In the genomic region with DNA sequence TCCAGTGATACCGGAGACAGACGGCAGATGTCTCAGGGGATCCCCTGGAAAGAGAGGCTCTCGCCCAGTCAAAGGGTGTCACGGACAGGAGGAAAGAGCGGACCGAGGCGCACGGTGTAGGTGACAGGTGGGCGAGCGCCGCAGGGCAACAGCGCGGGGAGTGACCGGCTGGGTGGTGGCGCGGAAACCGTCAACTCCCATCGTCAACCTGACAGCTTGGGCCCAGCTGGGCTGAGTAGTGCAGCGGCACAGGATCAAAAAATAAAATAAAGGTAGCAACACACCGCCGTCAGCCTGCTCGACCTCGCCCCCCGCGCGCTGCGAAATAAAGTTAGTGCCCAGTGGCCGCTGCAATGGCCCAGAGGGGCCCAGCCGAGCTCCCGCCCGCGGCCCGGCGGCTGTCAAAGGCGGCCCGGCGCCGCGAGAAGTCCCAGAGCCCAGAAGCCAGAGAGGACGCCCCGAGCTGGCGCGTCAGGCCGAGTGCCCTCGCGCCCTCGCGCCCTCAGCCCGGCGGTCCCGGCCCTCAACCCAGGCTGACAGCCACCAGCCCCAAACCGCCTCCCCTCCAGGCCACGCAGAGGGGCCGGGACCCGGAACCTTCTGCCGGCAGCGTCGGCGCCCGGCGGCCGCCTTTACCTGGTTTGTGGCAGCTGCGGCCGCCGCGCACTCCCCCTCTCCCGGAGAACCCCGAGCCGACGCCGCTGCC, we compare ENCODE assay signal across 1 cellular context.
TF ChIP-seq lines count a peak whose summit lies in the region.

A gene with protein sequence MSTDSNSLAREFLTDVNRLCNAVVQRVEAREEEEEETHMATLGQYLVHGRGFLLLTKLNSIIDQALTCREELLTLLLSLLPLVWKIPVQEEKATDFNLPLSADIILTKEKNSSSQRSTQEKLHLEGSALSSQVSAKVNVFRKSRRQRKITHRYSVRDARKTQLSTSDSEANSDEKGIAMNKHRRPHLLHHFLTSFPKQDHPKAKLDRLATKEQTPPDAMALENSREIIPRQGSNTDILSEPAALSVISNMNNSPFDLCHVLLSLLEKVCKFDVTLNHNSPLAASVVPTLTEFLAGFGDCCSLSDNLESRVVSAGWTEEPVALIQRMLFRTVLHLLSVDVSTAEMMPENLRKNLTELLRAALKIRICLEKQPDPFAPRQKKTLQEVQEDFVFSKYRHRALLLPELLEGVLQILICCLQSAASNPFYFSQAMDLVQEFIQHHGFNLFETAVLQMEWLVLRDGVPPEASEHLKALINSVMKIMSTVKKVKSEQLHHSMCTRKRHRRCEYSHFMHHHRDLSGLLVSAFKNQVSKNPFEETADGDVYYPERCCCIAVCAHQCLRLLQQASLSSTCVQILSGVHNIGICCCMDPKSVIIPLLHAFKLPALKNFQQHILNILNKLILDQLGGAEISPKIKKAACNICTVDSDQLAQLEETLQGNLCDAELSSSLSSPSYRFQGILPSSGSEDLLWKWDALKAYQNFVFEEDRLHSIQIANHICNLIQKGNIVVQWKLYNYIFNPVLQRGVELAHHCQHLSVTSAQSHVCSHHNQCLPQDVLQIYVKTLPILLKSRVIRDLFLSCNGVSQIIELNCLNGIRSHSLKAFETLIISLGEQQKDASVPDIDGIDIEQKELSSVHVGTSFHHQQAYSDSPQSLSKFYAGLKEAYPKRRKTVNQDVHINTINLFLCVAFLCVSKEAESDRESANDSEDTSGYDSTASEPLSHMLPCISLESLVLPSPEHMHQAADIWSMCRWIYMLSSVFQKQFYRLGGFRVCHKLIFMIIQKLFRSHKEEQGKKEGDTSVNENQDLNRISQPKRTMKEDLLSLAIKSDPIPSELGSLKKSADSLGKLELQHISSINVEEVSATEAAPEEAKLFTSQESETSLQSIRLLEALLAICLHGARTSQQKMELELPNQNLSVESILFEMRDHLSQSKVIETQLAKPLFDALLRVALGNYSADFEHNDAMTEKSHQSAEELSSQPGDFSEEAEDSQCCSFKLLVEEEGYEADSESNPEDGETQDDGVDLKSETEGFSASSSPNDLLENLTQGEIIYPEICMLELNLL (N-terminal part only) (minus strand): TSS at position 700 of the 706 bp plus-strand sequence. CDS start 36,489 bp downstream, outside the sequence.

TF ChIP-seq in K562, 482 proteins besides CTCF, POLR2A, EP300 and RAD21 (continued from another document and continues in another):
- TF ChIP-seq, protein P1, sequence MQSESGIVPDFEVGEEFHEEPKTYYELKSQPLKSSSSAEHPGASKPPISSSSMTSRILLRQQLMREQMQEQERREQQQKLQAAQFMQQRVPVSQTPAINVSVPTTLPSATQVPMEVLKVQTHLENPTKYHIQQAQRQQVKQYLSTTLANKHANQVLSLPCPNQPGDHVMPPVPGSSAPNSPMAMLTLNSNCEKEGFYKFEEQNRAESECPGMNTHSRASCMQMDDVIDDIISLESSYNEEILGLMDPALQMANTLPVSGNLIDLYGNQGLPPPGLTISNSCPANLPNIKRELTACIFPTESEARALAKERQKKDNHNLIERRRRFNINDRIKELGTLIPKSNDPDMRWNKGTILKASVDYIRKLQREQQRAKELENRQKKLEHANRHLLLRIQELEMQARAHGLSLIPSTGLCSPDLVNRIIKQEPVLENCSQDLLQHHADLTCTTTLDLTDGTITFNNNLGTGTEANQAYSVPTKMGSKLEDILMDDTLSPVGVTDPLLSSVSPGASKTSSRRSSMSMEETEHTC (IDR thresholded peaks at IDR 0.05) = no peak; the same call in 1 of the 2 replicates
- TF ChIP-seq ZBTB26 (CRISPR knock-in tag; IDR thresholded peaks at IDR 0.05) (no peak), FOXJ2 (tag; IDR thresholded peaks at IDR 0.05) (no peak), ZNF212 (CRISPR knock-in tag; IDR thresholded peaks at IDR 0.05) (no peak), SRF (CRISPR knock-in tag; IDR thresholded peaks at IDR 0.05) (no peak), TCFL5 (CRISPR knock-in tag; conservative IDR thresholded peaks at IDR 0.05) (no peak), MCM2 (IDR thresholded peaks at IDR 0.05; ENCODE audit: low read depth) (no peak), POU5F1 (IDR thresholded peaks at IDR 0.05; ENCODE audit: borderline replicate concordance, low read depth, low read length, partially characterized antibody) (no peak), ZNF740 (CRISPR knock-in tag; IDR thresholded peaks at IDR 0.05) (no peak), ZNF740 (tag; IDR thresholded peaks at IDR 0.05) (no peak), FOXK2 (conservative IDR thresholded peaks at IDR 0.05 in 1 of 2, IDR thresholded peaks at IDR 0.05 in 1 of 2; ENCODE audit: low read depth in 2 of 2) (no peak), TBL1XR1 (IDR thresholded peaks at IDR 0.05; ENCODE audit: low read length in 2 of 2) (no peak), CTBP1 (IDR thresholded peaks at IDR 0.05; ENCODE audit: borderline replicate concordance) (peak; percentile 37; the same call in 1 of the 2 replicates), ZNF140 (CRISPR knock-in tag; IDR thresholded peaks at IDR 0.05) (no peak), ZNF584 (CRISPR knock-in tag; IDR thresholded peaks at IDR 0.05; ENCODE audit: low read depth) (no peak), RERE (CRISPR knock-in tag; IDR thresholded peaks at IDR 0.05; ENCODE audit: borderline replicate concordance) (no peak), NONO (IDR thresholded peaks at IDR 0.05; ENCODE audit: low read depth in 2 of 2, low read length in 1 of 2) (peak; percentile 27 to 36; a peak in 1 of 4 replicates), MECOM (CRISPR knock-in tag; IDR thresholded peaks at IDR 0.05) (no peak), ZBTB12 (CRISPR knock-in tag; IDR thresholded peaks at IDR 0.05) (no peak), SIN3B (IDR thresholded peaks at IDR 0.05; ENCODE audit: low read depth) (no peak), ZNF511 (CRISPR knock-in tag; IDR thresholded peaks at IDR 0.05) (peak; percentile 76; the same call in 1 of the 2 replicates), FOXA1 (IDR thresholded peaks at IDR 0.05; ENCODE audit: borderline replicate concordance) (no peak), MCM3 (IDR thresholded peaks at IDR 0.05) (no peak), MAFF (IDR thresholded peaks at IDR 0.05; ENCODE audit: low read length) (no peak), ZKSCAN3 (CRISPR knock-in tag; IDR thresholded peaks at IDR 0.05) (no peak), SMARCB1 (IDR thresholded peaks at IDR 0.05; ENCODE audit: insufficient read length, low read depth) (no peak), HDAC8 (tag; IDR thresholded peaks at IDR 0.05) (no peak), NFXL1 (CRISPR knock-in tag; IDR thresholded peaks at IDR 0.05) (no peak), PRMT5 (CRISPR knock-in tag; IDR thresholded peaks at IDR 0.05) (no peak), TRIM28 (IDR thresholded peaks at IDR 0.05) (no peak), MAZ (CRISPR knock-in tag; conservative IDR thresholded peaks at IDR 0.05 in 1 of 2, IDR thresholded peaks at IDR 0.05 in 1 of 2) (peak in 1 of 2 experiments; percentile 75; a peak in 1 of 4 replicates)
- TF ChIP-seq, protein P2, sequence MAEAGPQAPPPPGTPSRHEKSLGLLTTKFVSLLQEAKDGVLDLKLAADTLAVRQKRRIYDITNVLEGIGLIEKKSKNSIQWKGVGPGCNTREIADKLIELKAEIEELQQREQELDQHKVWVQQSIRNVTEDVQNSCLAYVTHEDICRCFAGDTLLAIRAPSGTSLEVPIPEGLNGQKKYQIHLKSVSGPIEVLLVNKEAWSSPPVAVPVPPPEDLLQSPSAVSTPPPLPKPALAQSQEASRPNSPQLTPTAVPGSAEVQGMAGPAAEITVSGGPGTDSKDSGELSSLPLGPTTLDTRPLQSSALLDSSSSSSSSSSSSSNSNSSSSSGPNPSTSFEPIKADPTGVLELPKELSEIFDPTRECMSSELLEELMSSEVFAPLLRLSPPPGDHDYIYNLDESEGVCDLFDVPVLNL (CRISPR knock-in tag; IDR thresholded peaks at IDR 0.05; ENCODE audit: low read depth) = no peak
- TF ChIP-seq, protein P3, sequence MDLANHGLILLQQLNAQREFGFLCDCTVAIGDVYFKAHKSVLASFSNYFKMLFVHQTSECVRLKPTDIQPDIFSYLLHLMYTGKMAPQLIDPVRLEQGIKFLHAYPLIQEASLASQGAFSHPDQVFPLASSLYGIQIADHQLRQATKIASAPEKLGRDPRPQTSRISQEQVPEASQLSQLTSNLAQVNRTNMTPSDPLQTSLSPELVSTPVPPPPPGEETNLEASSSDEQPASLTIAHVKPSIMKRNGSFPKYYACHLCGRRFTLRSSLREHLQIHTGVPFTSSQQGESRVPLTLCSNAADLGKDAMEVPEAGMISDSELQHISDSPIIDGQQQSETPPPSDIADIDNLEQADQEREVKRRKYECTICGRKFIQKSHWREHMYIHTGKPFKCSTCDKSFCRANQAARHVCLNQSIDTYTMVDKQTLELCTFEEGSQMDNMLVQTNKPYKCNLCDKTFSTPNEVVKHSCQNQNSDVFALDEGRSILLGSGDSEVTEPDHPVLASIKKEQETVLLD (IDR thresholded peaks at IDR 0.05) = no peak
